Comparison of ENCODE assay signal across 8 cellular contexts in the genomic region with DNA sequence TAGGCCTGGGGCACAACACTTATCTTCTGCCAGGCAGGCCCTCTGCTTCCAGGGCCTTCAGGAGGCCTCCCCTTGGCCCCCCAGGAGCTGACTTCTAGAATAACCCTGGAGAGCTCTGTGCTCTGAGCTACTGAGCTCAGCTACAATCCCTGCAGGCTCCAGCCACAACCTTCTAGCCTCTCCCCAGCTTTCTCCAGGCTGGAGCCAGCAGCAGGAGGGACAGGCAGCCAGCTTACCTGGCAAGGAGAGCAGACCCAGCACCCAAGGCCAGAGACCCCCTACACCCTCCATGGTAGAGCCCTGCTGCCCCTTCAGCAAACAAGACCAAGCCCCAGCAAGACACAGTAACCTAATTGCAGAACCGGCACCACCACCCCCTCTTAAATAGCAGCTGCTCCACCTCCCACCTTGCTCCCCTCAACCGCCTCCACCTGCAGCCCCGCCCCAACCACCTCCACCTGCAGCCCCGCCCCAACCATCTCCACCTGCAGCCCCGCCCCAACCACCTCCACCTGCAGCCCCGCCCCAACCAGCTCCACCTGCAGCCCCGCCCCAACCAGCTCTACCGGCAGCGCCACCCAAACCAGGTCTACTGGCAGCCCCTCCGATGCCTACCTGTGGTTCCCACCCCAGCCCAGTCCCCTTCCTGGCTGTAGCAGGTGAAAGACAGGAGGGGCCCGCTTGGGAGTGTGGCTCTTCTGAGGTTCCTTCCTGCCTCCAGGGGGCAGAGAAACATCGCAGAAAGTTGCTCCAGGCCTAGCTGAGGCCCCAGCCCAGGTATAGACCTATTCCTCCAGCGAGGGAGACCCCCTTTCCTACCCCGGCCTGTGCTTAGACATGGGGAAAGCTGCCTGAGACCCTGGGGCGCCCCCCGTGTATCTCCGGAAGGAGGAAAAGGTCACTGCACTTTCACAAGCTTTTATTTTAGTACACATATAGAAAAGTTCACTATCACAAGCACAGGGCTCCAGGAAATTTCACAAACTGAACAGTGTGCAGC. TPM values are rescaled to one million over a fixed set of nuclear protein-coding genes. Genes with fewer than 3 reads are reported as not detected.
A peak's percentile ranks its signal among the peaks of the same experiment; 100 is the strongest.
DNase-seq lines count a peak whose midpoint lies in the region; ATAC-seq and TF ChIP-seq lines count a peak whose summit lies in the region.

A gene (minus strand): TSS at position 357 of the 1,000 bp plus-strand sequence. CDS start 66 bp downstream, at position 291.

- no peak within 1 kb of the TSS for H3K9ac ChIP-seq in liver (ENCODE audit: low read depth in 1 of 2, low read length in 2 of 2)

- TF ChIP-seq RAD21 in liver (IDR thresholded peaks at IDR 0.05): peak; percentile 72 to 75

- H3K27me3 ChIP-seq in liver (ENCODE audit: control insufficient read depth in 4 of 4, insufficient read depth in 4 of 4, low read length in 3 of 4) (no peaks in the 10 kb centered on the region), tibial artery (peaks cover 0 to 44% of the 10 kb centered on the region in 2 donors)

- H3K36me3 ChIP-seq in liver (ENCODE audit: control insufficient read depth in 4 of 4, insufficient read depth in 3 of 4, low read depth in 1 of 4, low read length in 3 of 4): no peaks in the 10 kb centered on the region
- no peaks in the 10 kb centered on the region for H3K36me3 ChIP-seq in tibial artery

- H3K27ac ChIP-seq in liver (ENCODE audit: low read depth in 1 of 2, low read length in 2 of 2): no peak within 1 kb of the TSS
- no peak within 1 kb of the TSS for H3K27ac ChIP-seq in tibial artery

- intact Hi-C loops in Right ventricle myocardium inferior (cut with DNase I) (loop anchor here (1.0 to 2.0 kb wide), 2 partner anchors 36 to 370 kb away; no protein-coding TSS in a partner anchor), cardiac septum (cut with DNase I) (loop anchor here (5.0 to 10.0 kb wide), 2 partner anchors 34 to 366 kb away; a partner anchor contains a TSS), tibial artery (cut with DNase I; ENCODE audit: low total_unique reads) (no loop called here)

- 25% methylated on average over 17 of the region's 17 CpGs for WGBS in liver

- TF ChIP-seq CTCF in LNCaP clone FGC (IDR thresholded peaks at IDR 0.05; ENCODE audit: control insufficient read depth, extremely low read depth, insufficient read depth) (peak; percentile 58), WI38 (IDR thresholded peaks at IDR 0.05; ENCODE audit: low read depth, low read length) (peak; percentile 53), liver (IDR thresholded peaks at IDR 0.05; ENCODE audit: low read depth, low read length, missing input control) (peak; percentile 41), tibial artery (IDR thresholded peaks at IDR 0.05) (peak; percentile 31 to 42)

- peak within 1 kb of the TSS; percentile 35 for H3K4me3 ChIP-seq in LNCaP clone FGC (ENCODE audit: low read depth, low read length)
- H3K4me3 ChIP-seq in WI38 (ENCODE audit: low read depth, low read length): no peak within 1 kb of the TSS
- H3K4me3 ChIP-seq in liver (ENCODE audit: low read depth in 1 of 3, low read length in 3 of 3): no peak within 1 kb of the TSS
- no peak within 1 kb of the TSS for H3K4me3 ChIP-seq in tibial artery

- ATAC-seq in Right ventricle myocardium inferior (peak; percentile 55), GM18907 (IDR thresholded peaks at IDR 0.05; ENCODE audit: unreplicated experiment) (no peak)

- H3K4me1 ChIP-seq in liver (ENCODE audit: control insufficient read depth in 4 of 4, insufficient read depth in 4 of 4, low read length in 3 of 4): no peaks in the 10 kb centered on the region
- H3K4me1 ChIP-seq in tibial artery: no peaks in the 10 kb centered on the region

- H3K9me3 ChIP-seq in liver (ENCODE audit: control insufficient read depth in 4 of 4, low read length in 3 of 4) (no peaks in the 10 kb centered on the region), tibial artery (no peaks in the 10 kb centered on the region)

- DNase-seq in Right ventricle myocardium inferior (ENCODE audit: missing footprints) (no peak), cardiac septum (ENCODE audit: low spot score) (no peak), LNCaP clone FGC (ENCODE audit: low read depth) (peak; percentile 25), tibial artery (no peak)
- peak; percentile 63 for DNase-seq in central memory CD4-positive, alpha-beta T cell

TF ChIP-seq in liver, 16 proteins besides CTCF, POLR2A, EP300 and RAD21:
- no peak for TF ChIP-seq HNF4G (IDR thresholded peaks at IDR 0.05)
TF ChIP-seq in liver: peak in this region for 0.

RNA-seq across cellular contexts. Expression of the gene that starts here (rescaled TPM):
- total RNA-seq in Right ventricle myocardium inferior (not detected), cardiac septum (not detected), liver (not detected)
- polyA plus RNA-seq in liver: not detected

Comparison
In these comparisons a context has a peak if more than half of its experiments do, and no peak if none do; other contexts are left out.
1. Peak in ATAC-seq in Right ventricle myocardium inferior; RNA of the gene not detected or under 1 TPM.
2. DNase-seq: peak in LNCaP clone FGC (single experiment) and central memory CD4-positive, alpha-beta T cell (single experiment); none in Right ventricle myocardium inferior (single experiment), cardiac septum (single experiment) and tibial artery (0 of 2).
3. Peak in every context shown above with its lines, with median percentiles within 50 percentile points of each other: CTCF ChIP-seq.